In genomic region chr10:59958882-59959281, GRCh38 we compare ENCODE assay signal across 17 cellular contexts. TPM values are rescaled to one million over a fixed set of nuclear protein-coding genes. Genes with fewer than 3 reads are reported as not detected.
DNase-seq lines count a peak whose midpoint lies in the region; ATAC-seq, FAIRE-seq and TF ChIP-seq lines count a peak whose summit lies in the region.
"Had no signal": no experiment of that assay in that cellular context is flagged by ENCODE, and none has a peak within 500 bp of the region (broad histone marks: within the 10 kb centered on the region; RNA-seq: fewer than 3 reads in every experiment).

No MANE protein-coding gene starts in this region.

- CTCF ChIA-PET in K562 (lab: Yijun Ruan, JAX; ENCODE audit: low intra/inter-chr PET ratio): no interaction called here

- H3K36me3 ChIP-seq in K562 (ENCODE audit: control insufficient read depth, insufficient read depth, low read length) (no peaks in the 10 kb centered on the region), smooth muscle cell (ENCODE audit: low read depth) (no peaks in the 10 kb centered on the region)

- H3K9ac ChIP-seq in H9 (ENCODE audit: extremely low read depth, insufficient read length, low read length): no peak overlapping the region
- no peak overlapping the region for H3K9ac ChIP-seq in K562 (ENCODE audit: insufficient read depth in 1 of 2, low read depth in 2 of 2, low read length in 2 of 2)
- H3K9ac ChIP-seq in smooth muscle cell (ENCODE audit: low read depth): no peak overlapping the region

- in situ Hi-C loops in K562 (cut with MboI): no loop called here

- TF ChIP-seq CTCF in H9 (conservative IDR thresholded peaks at IDR 0.05): no peak
- no peak for TF ChIP-seq CTCF in K562 (IDR thresholded peaks at IDR 0.05 in 2 of 3, conservative IDR thresholded peaks at IDR 0.05 in 1 of 3; ENCODE audit: insufficient read depth in 2 of 3, low read depth in 1 of 3, low read length in 3 of 3)
- no peak for TF ChIP-seq CTCF in nephron progenitor cell (IDR thresholded peaks at IDR 0.05)
- no peak for TF ChIP-seq CTCF in smooth muscle cell (IDR thresholded peaks at IDR 0.05; ENCODE audit: borderline replicate concordance, insufficient read depth, poor library complexity, severe bottlenecking)

- H3K9me3 ChIP-seq in H9 (ENCODE audit: control insufficient read depth, low read depth, low read length) (no peaks in the 10 kb centered on the region), K562 (replicated peaks; ENCODE audit: control insufficient read depth, insufficient read depth, low read depth, low read length) (no peaks in the 10 kb centered on the region), smooth muscle cell (replicated peaks; ENCODE audit: low read depth) (no peaks in the 10 kb centered on the region)
- H3K9me3 ChIP-seq: Caco-2 had no signal

- peaks cover 3% of the 10 kb centered on the region for H3F3A ChIP-seq in smooth muscle cell (ENCODE audit: low read depth)

- no peak overlapping the region for H3K56ac ChIP-seq in H9 (ENCODE audit: insufficient read length, low read depth, low read length)

- no peak overlapping the region for H3K23ac ChIP-seq in H9 (ENCODE audit: insufficient read length, low read depth, low read length)

- no peak overlapping the region for H2BK20ac ChIP-seq in H9 (ENCODE audit: low read depth, low read length, poor library complexity, severe bottlenecking)

- H3T11ph ChIP-seq in H9 (ENCODE audit: low read length): no peak overlapping the region

- no peak overlapping the region for H3K4me2 ChIP-seq in H9 (ENCODE audit: insufficient read depth, insufficient read length, low read length)
- H3K4me2 ChIP-seq in K562 (ENCODE audit: insufficient read depth, low read length): 0 out of 2 replicates have a peak overlapping the region, but pooled peaks have one; percentile 2
- no peak overlapping the region for H3K4me2 ChIP-seq in smooth muscle cell

- BruUV-seq in K562 (replicated peaks; lab: Mats Ljungman, UMichigan): no TSS peak

- H3K27ac ChIP-seq in H9 (ENCODE audit: insufficient read length, low read depth, low read length): no peak overlapping the region
- H3K27ac ChIP-seq in K562 (ENCODE audit: extremely low read depth, low read depth, low read length): no peak overlapping the region
- H3K27ac ChIP-seq in smooth muscle cell (ENCODE audit: low read depth): no peak overlapping the region

- H3K4me3 Mint-ChIP-seq in H9 (no peak overlapping the region), nephron progenitor cell (no peak overlapping the region)

- no peaks in the 10 kb centered on the region for H3K27me3 ChIP-seq in H9 (ENCODE audit: insufficient read depth, low read length)
- no peaks in the 10 kb centered on the region for H3K27me3 ChIP-seq in K562 (ENCODE audit: control insufficient read depth in 2 of 2, insufficient read depth in 2 of 2, low read length in 2 of 2)
- no peaks in the 10 kb centered on the region for H3K27me3 ChIP-seq in smooth muscle cell (ENCODE audit: low read depth)

- no peak overlapping the region for H2BK120ac ChIP-seq in H9 (ENCODE audit: low read depth, low read length, poor library complexity, severe bottlenecking)

- H2BK12ac ChIP-seq in H9 (ENCODE audit: insufficient read length, low read depth, low read length): no peak overlapping the region

- H3K4ac ChIP-seq in H9 (ENCODE audit: low read depth, low read length): no peak overlapping the region

- ATAC-seq in K562 (no peak), HG02840 (IDR thresholded peaks at IDR 0.05; ENCODE audit: low FRiP score, unreplicated experiment) (no peak)
- ATAC-seq: HCT116 had no signal

- H3K14ac ChIP-seq in H9 (ENCODE audit: insufficient read depth, low read length): no peak overlapping the region

- H3K27me3 Mint-ChIP-seq in H9 (ENCODE audit: low read depth) (no peaks in the 10 kb centered on the region), nephron progenitor cell (ENCODE audit: low read depth, poor library complexity) (peaks cover 4% of the 10 kb centered on the region)

- no peak overlapping the region for H2BK15ac ChIP-seq in H9 (ENCODE audit: low read depth, low read length)

- POLR2A ChIA-PET in K562 (lab: Yijun Ruan, JAX): interaction anchor here (1.0 to 1.2 kb wide), 2 partner anchors 50 to 94 kb away, joined by 3 read pairs; no protein-coding TSS in a partner anchor

- H3K27ac Mint-ChIP-seq in H9 (no peak overlapping the region), nephron progenitor cell (peak overlapping the region; percentile 65)

- TF ChIP-seq RAD21 in K562 (CRISPR knock-in tag; conservative IDR thresholded peaks at IDR 0.05 in 1 of 2, IDR thresholded peaks at IDR 0.05 in 1 of 2): no peak

- TF ChIP-seq EP300 in K562 (IDR thresholded peaks at IDR 0.05; ENCODE audit: low read length): no peak

- H4K20me1 ChIP-seq in H9 (ENCODE audit: control insufficient read depth, insufficient read depth, insufficient read length) (no peaks in the 10 kb centered on the region), K562 (replicated peaks; ENCODE audit: control insufficient read depth, insufficient read depth, low read length) (no peaks in the 10 kb centered on the region), smooth muscle cell (ENCODE audit: low read depth) (no peaks in the 10 kb centered on the region)

- TF ChIP-seq POLR2A in K562 (conservative IDR thresholded peaks at IDR 0.05): no peak

- no peak overlapping the region for H4K8ac ChIP-seq in H9 (replicated peaks; ENCODE audit: insufficient read length, low read depth, low read length)

- no peak overlapping the region for H2BK5ac ChIP-seq in H9 (ENCODE audit: insufficient read length, low read length)

- H3K4me3 ChIP-seq in K562: no peak overlapping the region
- H3K4me3 ChIP-seq in smooth muscle cell: no peak overlapping the region

- no peak overlapping the region for H3K18ac ChIP-seq in H9 (ENCODE audit: insufficient read length, low read depth, low read length)

- H3K36me3 Mint-ChIP-seq in H9 (ENCODE audit: insufficient read depth in 1 of 3, low read depth in 3 of 3) (peaks cover 0 to 8% (median 0%) of the 10 kb centered on the region in 3 experiments; a peak in 1 of 7 replicates), nephron progenitor cell (ENCODE audit: low read depth) (no peaks in the 10 kb centered on the region)
- H3K36me3 Mint-ChIP-seq: CD4-positive, alpha-beta memory T cell had no signal

- no peaks in the 10 kb centered on the region for H3K23me2 ChIP-seq in H9 (ENCODE audit: insufficient read length, low read depth, low read length, poor library complexity, severe bottlenecking)

- H3K9me1 ChIP-seq in K562 (ENCODE audit: control insufficient read depth, insufficient read depth, low read length): no peaks in the 10 kb centered on the region

- no peak overlapping the region for H4K91ac ChIP-seq in H9 (ENCODE audit: insufficient read length, low read depth, low read length)

- DNase-seq in H9: no peak
- DNase-seq in K562 (ENCODE audit: extremely low read depth in 1 of 4, low spot score in 3 of 4): no peak
- DNase-seq in nephron progenitor cell: no peak
- DNase-seq in smooth muscle cell (lab: John Stamatoyannopoulos, UW; ENCODE audit: unreplicated experiment): no peak
- DNase-seq in HuH-7 (ENCODE audit: low spot score): no peak
- DNase-seq in COR-L47 (lab: John Stamatoyannopoulos, UW): no peak
- DNase-seq: C1 segment of cervical spinal cord; Caco-2; CD4-positive, alpha-beta memory T cell; DMS153; DND-41; GOT3; H7 had no signal

- peaks cover 7% of the 10 kb centered on the region in 2 experiments; a peak in 3 of 4 replicates for H3K4me1 Mint-ChIP-seq in H9
- no peaks in the 10 kb centered on the region for H3K4me1 Mint-ChIP-seq in nephron progenitor cell
- H3K4me1 Mint-ChIP-seq: CD4-positive, alpha-beta memory T cell had no signal

- H2AFZ ChIP-seq in H9 (ENCODE audit: low read length) (peak overlapping the region; percentile 49), K562 (ENCODE audit: low read depth, low read length) (peak overlapping the region; percentile 76), smooth muscle cell (ENCODE audit: low read depth) (peak overlapping the region; percentile 18)

- H3K4me1 ChIP-seq in H9 (ENCODE audit: insufficient read depth, low read length) (no peaks in the 10 kb centered on the region), K562 (replicated peaks in 1 of 2; ENCODE audit: control insufficient read depth in 2 of 2, insufficient read depth in 2 of 2, low read length in 2 of 2) (no peaks in the 10 kb centered on the region), smooth muscle cell (ENCODE audit: low read depth) (no peaks in the 10 kb centered on the region)

- intact Hi-C loops in K562 (cut with micrococcal nuclease): no loop called here

- H3K9me3 Mint-ChIP-seq in H9 (0 out of 5 replicates have a peak, but pooled peaks cover 0 to under 1% of the 10 kb centered on the region in 2 experiments), nephron progenitor cell (no peaks in the 10 kb centered on the region)

- H4K5ac ChIP-seq in H9 (ENCODE audit: insufficient read length, low read depth, low read length): no peak overlapping the region

- no CpG with 5 or more reads among the region's 5 CpGs for WGBS in H9 (ENCODE audit: extremely low coverage, insufficient read length, low lambda C conversion rate)
- 10% methylated on average over 5 of the region's 5 CpGs for WGBS in K562 (ENCODE audit: insufficient coverage, low coverage, missing lambda C conversion rate)
- 73% methylated on average over 5 of the region's 5 CpGs for WGBS in smooth muscle cell (ENCODE audit: low lambda C conversion rate)

- H3K79me2 ChIP-seq in H9 (ENCODE audit: insufficient read depth, low read length) (no peaks in the 10 kb centered on the region), K562 (ENCODE audit: control insufficient read depth, insufficient read depth, low read length) (no peaks in the 10 kb centered on the region), smooth muscle cell (ENCODE audit: low read depth) (no peaks in the 10 kb centered on the region)

- no peak for FAIRE-seq in K562 (lab: Jason Lieb, UNC)
- FAIRE-seq: G401.6, GM12892 had no signal

- H2AK5ac ChIP-seq in H9 (ENCODE audit: insufficient read length, low read length): no peak overlapping the region

- no peaks in the 10 kb centered on the region for H3K79me1 ChIP-seq in H9 (ENCODE audit: insufficient read depth, low read depth, low read length, poor library complexity, severe bottlenecking)

RNA-seq across cellular contexts. Expression of gene CCDC6, which starts 52.5 kb away (rescaled TPM):
- total RNA-seq in H9 (2021) (58.4 and 59.0 TPM in 2 replicates), K562 (2014; rRNA removed) (13.4 and 15.9 TPM in 2 replicates), K562 (2014; rRNA removed; fragmentation: Illumina TruSeq; extraction: Trizol) (22.6 and 24.1 TPM in 2 replicates), K562 (2015; rRNA removed; fragmentation: Illumina TruSeq; extraction: Trizol) (20.6 and 20.9 TPM in 2 replicates), K562 (2021) (41.0 and 42.4 TPM in 2 replicates), smooth muscle cell (35.1 and 36.8 TPM in 2 replicates)
- total RNA-seq in K562 (2011; cell fraction: chromatin; rRNA removed; ENCODE audit: low replicate concordance): 10.1 and 39.9 TPM in 2 replicates
- 6.3 and 11.8 TPM in 2 replicates for total RNA-seq in K562 (2011; cell fraction: nucleolus; rRNA removed)
- 20.5 and 31.5 TPM in 2 replicates for total RNA-seq in K562 (2011; cell fraction: nucleoplasm; rRNA removed)
- polyA plus RNA-seq in K562 (2011; rRNA removed) (21.9 and 23.4 TPM in 2 replicates), K562 (2014; fragmentation: Illumina TruSeq; extraction: Trizol) (22.7 and 27.8 TPM in 2 replicates), K562 (2014; fragmentation: Nextera tagmentation; extraction: Ambion mirVana) (10 to 100 TPM; 10.4 to 12.7 TPM), K562 (2014; rRNA removed) (16.0 and 18.4 TPM in 2 replicates), smooth muscle cell (13.7 and 15.3 TPM in 2 replicates)
- polyA plus RNA-seq in K562 (2011; cell fraction: cytosol; rRNA removed): 17.6 and 19.3 TPM in 2 replicates
- polyA plus RNA-seq in K562 (2011; cell fraction: nucleus; rRNA removed): 11.8 and 16.6 TPM in 2 replicates
- polyA plus RNA-seq in K562 (2012): 14.5 and 19.0 TPM in 2 replicates
- polyA minus RNA-seq in K562 (2011; rRNA and poly(A)+ RNA removed): 54.4 and 56.6 TPM in 2 replicates
- 24.9 and 32.8 TPM in 2 replicates for polyA minus RNA-seq in K562 (2011; cell fraction: cytosol; rRNA and poly(A)+ RNA removed)
- 14.0 and 25.5 TPM in 2 replicates for polyA minus RNA-seq in K562 (2011; cell fraction: nucleus; rRNA and poly(A)+ RNA removed)

Comparison
In these comparisons a context has a peak if more than half of its experiments do, and no peak if none do; other contexts are left out.
1. H2AFZ ChIP-seq: peak in every context shown above with its lines; median percentile 76 in K562; 49 in H9; 18 in smooth muscle cell.